In genomic region chr5:40991981-40992559, GRCh38 we compare ENCODE assay signal across 1 cellular context.
TF ChIP-seq lines count a peak whose summit lies in the region.

No MANE protein-coding gene starts in this region.

TF ChIP-seq in IMR-90, 13 proteins besides CTCF, POLR2A, EP300 and RAD21 (continued from another document):
- TF ChIP-seq, protein P1, sequence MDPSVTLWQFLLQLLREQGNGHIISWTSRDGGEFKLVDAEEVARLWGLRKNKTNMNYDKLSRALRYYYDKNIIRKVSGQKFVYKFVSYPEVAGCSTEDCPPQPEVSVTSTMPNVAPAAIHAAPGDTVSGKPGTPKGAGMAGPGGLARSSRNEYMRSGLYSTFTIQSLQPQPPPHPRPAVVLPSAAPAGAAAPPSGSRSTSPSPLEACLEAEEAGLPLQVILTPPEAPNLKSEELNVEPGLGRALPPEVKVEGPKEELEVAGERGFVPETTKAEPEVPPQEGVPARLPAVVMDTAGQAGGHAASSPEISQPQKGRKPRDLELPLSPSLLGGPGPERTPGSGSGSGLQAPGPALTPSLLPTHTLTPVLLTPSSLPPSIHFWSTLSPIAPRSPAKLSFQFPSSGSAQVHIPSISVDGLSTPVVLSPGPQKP (IDR thresholded peaks at IDR 0.05; ENCODE audit: borderline replicate concordance, low read depth, low read length): no peak
- TF ChIP-seq NFE2L2 (IDR thresholded peaks at IDR 0.05; ENCODE audit: low read depth, low read length): no peak
- TF ChIP-seq CHD1 (IDR thresholded peaks at IDR 0.05; ENCODE audit: low read depth, low read length): no peak
- TF ChIP-seq RCOR1 (IDR thresholded peaks at IDR 0.05; ENCODE audit: insufficient replicate concordance, low read length): no peak
- no peak for TF ChIP-seq MAFK (IDR thresholded peaks at IDR 0.05; ENCODE audit: low read depth, low read length)
- no peak for TF ChIP-seq FOS (IDR thresholded peaks at IDR 0.05; ENCODE audit: low read depth, low read length)
- TF ChIP-seq, protein P2, sequence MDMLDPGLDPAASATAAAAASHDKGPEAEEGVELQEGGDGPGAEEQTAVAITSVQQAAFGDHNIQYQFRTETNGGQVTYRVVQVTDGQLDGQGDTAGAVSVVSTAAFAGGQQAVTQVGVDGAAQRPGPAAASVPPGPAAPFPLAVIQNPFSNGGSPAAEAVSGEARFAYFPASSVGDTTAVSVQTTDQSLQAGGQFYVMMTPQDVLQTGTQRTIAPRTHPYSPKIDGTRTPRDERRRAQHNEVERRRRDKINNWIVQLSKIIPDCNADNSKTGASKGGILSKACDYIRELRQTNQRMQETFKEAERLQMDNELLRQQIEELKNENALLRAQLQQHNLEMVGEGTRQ (IDR thresholded peaks at IDR 0.05; ENCODE audit: low read depth, low read length): no peak
- no peak for TF ChIP-seq SMC3 (IDR thresholded peaks at IDR 0.05; ENCODE audit: low read depth, low read length)
- TF ChIP-seq RFX5 (IDR thresholded peaks at IDR 0.05; ENCODE audit: low read depth, low read length): no peak
- no peak for TF ChIP-seq MXI1 (IDR thresholded peaks at IDR 0.05; ENCODE audit: borderline replicate concordance, low read depth, low read length)
- no peak for TF ChIP-seq CEBPB (IDR thresholded peaks at IDR 0.05; ENCODE audit: low read depth, low read length)
